In the genomic region with DNA sequence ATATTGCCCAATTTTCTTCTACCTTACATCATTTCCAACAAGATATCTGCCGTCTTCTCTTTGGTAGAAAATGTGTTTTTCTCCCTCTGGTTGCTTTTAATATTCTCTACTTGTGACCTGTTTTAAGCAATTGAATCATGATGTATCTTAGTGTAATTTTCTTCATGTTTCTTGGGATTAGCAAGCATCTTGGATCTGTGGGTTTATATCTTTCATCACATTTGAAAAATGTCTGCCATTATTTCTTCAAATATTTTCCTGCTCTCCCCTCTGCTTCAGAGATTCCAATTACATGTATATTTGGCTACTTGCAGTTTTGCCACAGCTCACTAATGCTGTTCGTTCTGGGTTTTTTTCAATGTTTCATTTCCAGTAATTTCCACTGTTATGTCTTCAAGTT, we compare ENCODE assay signal across 29 cellular contexts.
"Had no signal": no experiment of that assay in that cellular context is flagged by ENCODE, and none has a peak within 500 bp of the region (broad histone marks: within the 10 kb centered on the region; RNA-seq: fewer than 3 reads in every experiment).

No MANE protein-coding gene starts in this region.

- FAIRE-seq: urothelium cell line had no signal

- H3K4me3 ChIP-seq: stomach, suprapubic skin, testis, thoracic aorta, thyroid gland, tibial artery, tibial nerve, transverse colon, upper lobe of left lung, upper lobe of right lung, uterus, vagina had no signal

- H3K27ac Mint-ChIP-seq: stimulated activated effector memory CD8-positive, alpha-beta T cell treated with anti-CD3 and anti-CD28 coated beads, Interleukin-12 subunit alpha, Interleukin-12 subunit beta, amount 100 ng/mL, for 72 hours; stimulated activated memory B cell treated with anti-CD40 and anti-IgM and Interleukin-4, amounts not matched to agents 10 μg/mL and 1 μg/mL and 100 μg/mL, for 72 hours; stimulated activated naive B cell treated with anti-CD40 and anti-IgM and Interleukin-4, amounts not matched to agents 10 μg/mL and 1 μg/mL and 100 μg/mL, for 72 hours; stimulated activated naive CD8-positive, alpha-beta T cell treated with anti-CD3 and anti-CD28 coated beads, Interleukin-15, amount 100 ng/mL, for 72 hours; stimulated activated naive CD8-positive, alpha-beta T cell treated with anti-CD3 and anti-CD28 coated beads, Interleukin-15, Interleukin-2, amounts not matched to agents 100 ng/mL and 50 ng/mL, for 24 hours; type B pancreatic cell had no signal

- H3K36me3 ChIP-seq: stomach, suprapubic skin, thoracic aorta, thyroid gland, tibial artery, tibial nerve, transverse colon, upper lobe of left lung, upper lobe of right lung, uterus, vagina had no signal

- H3K4me3 Mint-ChIP-seq: stimulated activated effector memory CD8-positive, alpha-beta T cell treated with anti-CD3 and anti-CD28 coated beads, Interleukin-12 subunit alpha, Interleukin-12 subunit beta, amount 100 ng/mL, for 72 hours; stimulated activated memory B cell treated with anti-CD40 and anti-IgM and Interleukin-4, amounts not matched to agents 10 μg/mL and 1 μg/mL and 100 μg/mL, for 72 hours; stimulated activated naive B cell treated with anti-CD40 and anti-IgM and Interleukin-4, amounts not matched to agents 10 μg/mL and 1 μg/mL and 100 μg/mL, for 72 hours; stimulated activated naive CD8-positive, alpha-beta T cell treated with anti-CD3 and anti-CD28 coated beads, Interleukin-15, amount 100 ng/mL, for 72 hours; stimulated activated naive CD8-positive, alpha-beta T cell treated with anti-CD3 and anti-CD28 coated beads, Interleukin-15, Interleukin-2, amounts not matched to agents 100 ng/mL and 50 ng/mL, for 24 hours; type B pancreatic cell had no signal

- H3K36me3 Mint-ChIP-seq: stimulated activated effector memory CD8-positive, alpha-beta T cell treated with anti-CD3 and anti-CD28 coated beads, Interleukin-12 subunit alpha, Interleukin-12 subunit beta, amount 100 ng/mL, for 72 hours; type B pancreatic cell had no signal

- DNase-seq: stimulated activated CD4-positive, alpha-beta T cell treated with anti-CD3 and anti-CD28 coated beads, Interleukin-2, amount 100 ng/mL, for 48 hours; stimulated activated CD4-positive, alpha-beta T cell treated with anti-CD3 and anti-CD28 coated beads, Interleukin-4, amount 100 ng/mL, for 1 hour; stimulated activated CD4-positive, alpha-beta T cell treated with anti-CD3 and anti-CD28 coated beads, Interleukin-4, amount 100 ng/mL, for 24 hours; stimulated activated CD4-positive, alpha-beta T cell treated with anti-CD3 and anti-CD28 coated beads, Interleukin-4, amount 100 ng/mL, for 4 hours; stimulated activated CD8-positive, alpha-beta memory T cell treated with anti-CD3 and anti-CD28 coated beads, Interleukin-4, amount 100 ng/mL, for 48 hours; stimulated activated naive B cell treated with anti-CD40 and anti-IgM and Interleukin-4, amounts not matched to agents 10 μg/mL and 1 μg/mL and 100 μg/mL, for 72 hours; stimulated activated naive CD4-positive, alpha-beta T cell; stimulated activated naive CD4-positive, alpha-beta T cell treated with Interleukin-2 at 50 U/mL for 16 hours; stimulated activated naive CD8-positive, alpha-beta T cell treated with anti-CD3 and anti-CD28 coated beads, Interleukin-15, amount 100 ng/mL, for 72 hours; stimulated activated naive CD8-positive, alpha-beta T cell treated with anti-CD3 and anti-CD28 coated beads, Interleukin-15, Interleukin-2, amounts not matched to agents 100 U/mL and 50 U/mL, for 24 hours; stomach; substantia nigra; testis; thyroid gland; tibial artery; transverse colon; trophoblast cell; upper lobe of left lung; upper lobe of right lung; uterus had no signal

- ATAC-seq: stimulated activated effector memory CD8-positive, alpha-beta T cell treated with anti-CD3 and anti-CD28 coated beads, Interleukin-12 subunit alpha, Interleukin-12 subunit beta, amount 100 ng/mL, for 72 hours; stimulated activated memory B cell treated with anti-CD40 and anti-IgM and Interleukin-4, amounts not matched to agents 10 μg/mL and 1 μg/mL and 100 μg/mL, for 72 hours; stimulated activated naive B cell treated with anti-CD40 and anti-IgM and Interleukin-4, amounts not matched to agents 10 μg/mL and 1 μg/mL and 100 μg/mL, for 72 hours; stimulated activated naive CD8-positive, alpha-beta T cell treated with anti-CD3 and anti-CD28 coated beads, Interleukin-15, amount 100 ng/mL, for 72 hours; stimulated activated naive CD8-positive, alpha-beta T cell treated with anti-CD3 and anti-CD28 coated beads, Interleukin-15, Interleukin-2, amounts not matched to agents 100 U/mL and 50 U/mL, for 24 hours; upper lobe of right lung had no signal

- H3K4me1 ChIP-seq: stomach, suprapubic skin, thyroid gland, tibial artery, transverse colon, upper lobe of left lung, upper lobe of right lung, uterus, vagina had no signal

- H3K9me3 ChIP-seq: suprapubic skin, testis, thyroid gland, uterus, vagina had no signal

- H3K27me3 ChIP-seq: suprapubic skin, testis, thyroid gland, tibial nerve, upper lobe of left lung, upper lobe of right lung, uterus, vagina had no signal

- H3K27ac ChIP-seq: stomach, suprapubic skin, testis, thoracic aorta, thyroid gland, tibial artery, tibial nerve, transverse colon, upper lobe of left lung, upper lobe of right lung, uterus, vagina had no signal
